ENCODE assay signal across 11 cellular contexts in genomic region chr1:67880056-67880601, GRCh38. TPM values are rescaled to one million over a fixed set of nuclear protein-coding genes. Genes with fewer than 3 reads are reported as not detected.
A peak's percentile ranks its signal among the peaks of the same experiment; 100 is the strongest.
DNase-seq lines count a peak whose midpoint lies in the region; ATAC-seq and TF ChIP-seq lines count a peak whose summit lies in the region.
"Had no signal": no experiment of that assay in that cellular context is flagged by ENCODE, and none has a peak within 500 bp of the region (broad histone marks: within the 10 kb centered on the region; RNA-seq: fewer than 3 reads in every experiment).

No MANE protein-coding gene starts in this region.

- no peak for TF ChIP-seq CTCF in AG09319 (IDR thresholded peaks at IDR 0.05; ENCODE audit: low read depth, low read length)
- TF ChIP-seq CTCF in PC-3 (conservative IDR thresholded peaks at IDR 0.05; ENCODE audit: low read depth, low read length): no peak
- TF ChIP-seq CTCF in fibroblast of the aortic adventitia (IDR thresholded peaks at IDR 0.05; ENCODE audit: insufficient read depth, low read length): no peak

- BruUV-seq in PC-3 (replicated peaks; lab: Mats Ljungman, UMichigan): no TSS peak

- H3K36me3 ChIP-seq in PC-3 (ENCODE audit: low read depth, low read length): no peaks in the 10 kb centered on the region
- H3K36me3 ChIP-seq: lower lobe of right lung had no signal

- CTCF ChIA-PET in PC-3 (lab: Charles Lee): no interaction called here

- H3F3A ChIP-seq in PC-3 (ENCODE audit: low read length, unreplicated experiment): peaks cover 7% of the 10 kb centered on the region

- H3K4me3 ChIP-seq in PC-3 (ENCODE audit: low read length) (no peak overlapping the region), fibroblast of the aortic adventitia (ENCODE audit: low read depth, low read length) (no peak overlapping the region)
- H3K4me3 ChIP-seq: lower lobe of right lung had no signal

- H3K79me2 ChIP-seq in PC-3 (ENCODE audit: low read length): no peaks in the 10 kb centered on the region

- POLR2A ChIA-PET in PC-3 (lab: Charles Lee; ENCODE audit: unreplicated experiment): no interaction called here

- peak overlapping the region; percentile 72 for H3K27ac ChIP-seq in PC-3 (ENCODE audit: low read length)
- H3K27ac ChIP-seq: lower lobe of right lung had no signal

- H3K4me1 ChIP-seq in PC-3 (ENCODE audit: insufficient read depth, low read length): peaks cover 32% of the 10 kb centered on the region
- H3K4me1 ChIP-seq: lower lobe of right lung had no signal

- no peaks in the 10 kb centered on the region for H3K9me2 ChIP-seq in PC-3 (replicated peaks; ENCODE audit: low read length)

- no peaks in the 10 kb centered on the region for H3K9me3 ChIP-seq in PC-3 (ENCODE audit: low read length)
- H3K9me3 ChIP-seq: lower lobe of right lung had no signal

- intact Hi-C loops in PC-3 (cut with micrococcal nuclease): loop anchor here (2.0 to 5.0 kb wide), 2 partner anchors 29 to 97 kb away; no protein-coding TSS in a partner anchor

- no peaks in the 10 kb centered on the region for H3K27me3 ChIP-seq in PC-3 (ENCODE audit: low read length)

- DNase-seq in AG09319 (ENCODE audit: extremely low read depth, low read depth) (peak; percentile 28), LHCN-M2 (ENCODE audit: low read depth) (peak; percentile 83), PC-3 (peak; percentile 89), fibroblast of the aortic adventitia (ENCODE audit: low read depth) (peak; percentile 97), C1 segment of cervical spinal cord (lab: John Stamatoyannopoulos, UW) (no peak), UCSD-AML1 (lab: John Stamatoyannopoulos, UW; ENCODE audit: unreplicated experiment) (no peak)
- no peak for DNase-seq in activated effector memory CD4-positive, alpha-beta T cell treated with Interleukin-2 at 50 U/mL for 16 hours
- DNase-seq: activated CD8-positive, alpha-beta memory T cell treated with anti-CD3 and anti-CD28 coated beads for 24 hours; lower lobe of right lung; NK-92 treated with Interleukin-12 subunit alpha and Interleukin-12 subunit beta, amount 100 ng/mL, for 24 hours had no signal

- ATAC-seq in PC-3: peak; percentile 84
- ATAC-seq in HG02885 (IDR thresholded peaks at IDR 0.05; ENCODE audit: poor library complexity, unreplicated experiment): no peak

- H3K9ac ChIP-seq in PC-3 (ENCODE audit: low read length): peak overlapping the region; percentile 28; the same call in 1 of the 2 replicates

- no peak overlapping the region for H2AFZ ChIP-seq in PC-3 (ENCODE audit: low read length)

- H4K20me1 ChIP-seq in PC-3 (ENCODE audit: low read length): no peaks in the 10 kb centered on the region

- H3K4me2 ChIP-seq in PC-3 (ENCODE audit: low read length): peak overlapping the region; percentile 19

RNA-seq across cellular contexts. Expression of gene GNG12, which starts 46.9 kb away (rescaled TPM):
- total RNA-seq in LHCN-M2 (2014; rRNA removed) (127 and 134 TPM in 2 replicates), PC-3 (2014; rRNA removed) (54.1 and 66.1 TPM in 2 replicates), fibroblast of the aortic adventitia (ENCODE audit: low replicate concordance) (91.1 and 455 TPM in 2 replicates)
- 45.6 TPM for polyA plus RNA-seq in LHCN-M2 (2012)

Comparison
In these comparisons a context has a peak if more than half of its experiments do, and no peak if none do; other contexts are left out.
1. DNase-seq: peak in AG09319 (single experiment), LHCN-M2 (single experiment), PC-3 (single experiment) and fibroblast of the aortic adventitia (single experiment); none in C1 segment of cervical spinal cord (0 of 14), activated effector memory CD4-positive, alpha-beta T cell treated with Interleukin-2 at 50 U/mL for 16 hours (single experiment) and UCSD-AML1 (single experiment).